34 cellular contexts compared by ENCODE assay signal in genomic region chr9:99614341-99614740, GRCh38.
A peak's percentile ranks its signal among the peaks of the same experiment; 100 is the strongest.
DNase-seq lines count a peak whose midpoint lies in the region; FAIRE-seq and TF ChIP-seq lines count a peak whose summit lies in the region.
"Had no signal": no experiment of that assay in that cellular context is flagged by ENCODE, and none has a peak within 500 bp of the region (broad histone marks: within the 10 kb centered on the region; RNA-seq: fewer than 3 reads in every experiment).

No MANE protein-coding gene starts in this region.

- H3K4me3 ChIP-seq in HEK293 (ENCODE audit: low read depth, low read length): no peak overlapping the region
- no peak overlapping the region for H3K4me3 ChIP-seq in H1 (ENCODE audit: extremely low read depth in 1 of 4, insufficient read depth in 2 of 4, low read depth in 3 of 4, low read length in 4 of 4)
- H3K4me3 ChIP-seq in tibial nerve: no peak overlapping the region
- H3K4me3 ChIP-seq: A549; BLaER1; BLaER1 treated with 17β-estradiol and CSF1 and Interleukin-3, amounts not matched to agents 10 nM and 100 nM had no signal

- no peak for FAIRE-seq in H1 (lab: Jason Lieb, UNC)
- FAIRE-seq: A549, D721Med had no signal

- H2AFZ ChIP-seq in H1 (ENCODE audit: low read length): peak overlapping the region; percentile 76; the same call in 1 of the 2 replicates

- no peaks in the 10 kb centered on the region for H3K36me3 Mint-ChIP-seq in progenitor cell of endocrine pancreas (ENCODE audit: insufficient read depth)
- H3K36me3 Mint-ChIP-seq: CD14-positive monocyte; CD4-positive, alpha-beta memory T cell; CD4-positive, CD25-positive, alpha-beta regulatory T cell; CD8-positive, alpha-beta T cell had no signal

- no peak overlapping the region for H3K9ac ChIP-seq in H1 (replicated peaks in 1 of 4; ENCODE audit: extremely low read depth in 1 of 4, low read depth in 3 of 4, low read length in 3 of 4)
- H3K9ac ChIP-seq: BLaER1; BLaER1 treated with 17β-estradiol and CSF1 and Interleukin-3, amounts not matched to agents 10 nM and 100 nM had no signal

- no peaks in the 10 kb centered on the region for H3K4me1 Mint-ChIP-seq in progenitor cell of endocrine pancreas (ENCODE audit: low read depth)
- H3K4me1 Mint-ChIP-seq: B cell; CD14-positive monocyte; CD4-positive, alpha-beta memory T cell; CD4-positive, CD25-positive, alpha-beta regulatory T cell; CD8-positive, alpha-beta memory T cell had no signal

- H3K14ac ChIP-seq in H1 (ENCODE audit: insufficient read length): no peak overlapping the region

- TF ChIP-seq RAD21 in H1 (IDR thresholded peaks at IDR 0.05 in 1 of 2, conservative IDR thresholded peaks at IDR 0.05 in 1 of 2; ENCODE audit: low read depth in 2 of 2, low read length in 2 of 2): no peak

- H3K9me3 ChIP-seq in HEK293 (ENCODE audit: control insufficient read depth, insufficient read depth, low read depth, low read length) (no peaks in the 10 kb centered on the region), H1 (ENCODE audit: insufficient read depth in 2 of 2, low read depth in 1 of 2, low read length in 1 of 2) (no peaks in the 10 kb centered on the region), tibial nerve (no peaks in the 10 kb centered on the region)
- H3K9me3 ChIP-seq: A549; BE2C; BLaER1; BLaER1 treated with 17β-estradiol and CSF1 and Interleukin-3, amounts not matched to agents 10 nM and 100 nM; Caco-2 had no signal

- no peaks in the 10 kb centered on the region for H3K9me3 Mint-ChIP-seq in progenitor cell of endocrine pancreas (ENCODE audit: low read depth)
- H3K9me3 Mint-ChIP-seq: CD14-positive monocyte; CD4-positive, alpha-beta T cell; CD8-positive, alpha-beta T cell had no signal

- CTCF ChIA-PET in HEK293 (lab: Yijun Ruan, JAX) (no interaction called here), H1 (lab: Charles Lee; ENCODE audit: partially characterized antibody) (no interaction called here)

- H4K5ac ChIP-seq in H1 (ENCODE audit: insufficient read length, low read depth, low read length): no peak overlapping the region

- no peaks in the 10 kb centered on the region for H3K27me3 Mint-ChIP-seq in progenitor cell of endocrine pancreas
- H3K27me3 Mint-ChIP-seq: B cell had no signal

- H3K27ac Mint-ChIP-seq in progenitor cell of endocrine pancreas: peak overlapping the region; percentile 17
- H3K27ac Mint-ChIP-seq: B cell; CD14-positive monocyte; CD4-positive, alpha-beta memory T cell; CD4-positive, alpha-beta T cell; CD4-positive, CD25-positive, alpha-beta regulatory T cell; CD8-positive, alpha-beta memory T cell; CD8-positive, alpha-beta T cell had no signal

- no peaks in the 10 kb centered on the region for H3K23me2 ChIP-seq in H1 (ENCODE audit: low read depth, low read length)

- TF ChIP-seq POLR2A in H1 (IDR thresholded peaks at IDR 0.05; ENCODE audit: control extremely low read depth in 1 of 2, low read depth in 2 of 2, low read length in 2 of 2) (no peak), tibial nerve (IDR thresholded peaks at IDR 0.05) (no peak)

- H2BK5ac ChIP-seq in H1 (ENCODE audit: low read depth, low read length): no peak overlapping the region

- no peak overlapping the region for H3K4ac ChIP-seq in H1 (replicated peaks; ENCODE audit: insufficient read length, low read depth, low read length)

- H3K79me1 ChIP-seq in H1 (ENCODE audit: low read depth, low read length): no peaks in the 10 kb centered on the region

- TF ChIP-seq CTCF in HEK293 (tag by site-specific recombination; IDR thresholded peaks at IDR 0.05): no peak
- TF ChIP-seq CTCF in H1 (IDR thresholded peaks at IDR 0.05; ENCODE audit: control extremely low read depth in 1 of 3, insufficient read depth in 1 of 3, low read depth in 1 of 3, low read length in 3 of 3): no peak
- TF ChIP-seq CTCF in progenitor cell of endocrine pancreas (IDR thresholded peaks at IDR 0.05; ENCODE audit: unreplicated experiment): no peak
- no peak for TF ChIP-seq CTCF in tibial nerve (IDR thresholded peaks at IDR 0.05)

- DNase-seq in H1 (ENCODE audit: low read depth in 1 of 2, low spot score in 2 of 2): no peak
- no peak for DNase-seq in progenitor cell of endocrine pancreas (ENCODE audit: low spot score, unreplicated experiment)
- DNase-seq in mucosa of gallbladder (ENCODE audit: low spot score): no peak
- no peak for DNase-seq in NCI-H345 treated with DMSO at 0.1 percent for 48 hours (lab: John Stamatoyannopoulos, UW; ENCODE audit: unreplicated experiment)
- DNase-seq in tibial nerve (ENCODE audit: low spot score in 2 of 2): no peak
- DNase-seq: 8988T; ACHN; AML-193; BE2C; C1 segment of cervical spinal cord; Caco-2; Calu3; CD4-positive, alpha-beta memory T cell; CD4-positive, alpha-beta T cell; CD4-positive, CD25-positive, alpha-beta regulatory T cell; CD8-positive, alpha-beta memory T cell; CD8-positive, alpha-beta T cell; COR-L47; DMS 273 treated with DMSO at 0.1 percent for 48 hours; DMS153; DMS53; DMS79; DMS79 treated with DMSO at 0.1 percent for 48 hours; DND-41; EL had no signal

- H3K4me3 Mint-ChIP-seq in progenitor cell of endocrine pancreas (ENCODE audit: low read depth): no peak overlapping the region
- H3K4me3 Mint-ChIP-seq: B cell; CD14-positive monocyte; CD4-positive, alpha-beta memory T cell; CD4-positive, alpha-beta T cell; CD4-positive, CD25-positive, alpha-beta regulatory T cell; CD8-positive, alpha-beta memory T cell; CD8-positive, alpha-beta T cell had no signal

- H3K4me1 ChIP-seq in HEK293 (ENCODE audit: control insufficient read depth, insufficient read depth, low read length) (no peaks in the 10 kb centered on the region), H1 (replicated peaks in 1 of 4; ENCODE audit: control insufficient read depth in 3 of 4, insufficient read depth in 4 of 4, low read length in 3 of 4) (no peaks in the 10 kb centered on the region), tibial nerve (no peaks in the 10 kb centered on the region)
- H3K4me1 ChIP-seq: A549; BE2C; BLaER1; BLaER1 treated with 17β-estradiol and CSF1 and Interleukin-3, amounts not matched to agents 10 nM and 100 nM; Caco-2 had no signal

- WGBS in H1 (ENCODE audit: extremely low coverage in 1 of 2, insufficient coverage in 1 of 2, insufficient read length in 1 of 2, insufficient replicate concordance in 2 of 2, low coverage in 1 of 2, low lambda C conversion rate in 2 of 2, missing lambda C conversion rate in 1 of 2), 2 experiments: 90 to 100% methylated on average over 1 to 5 of the region's 5 CpGs
- WGBS in tibial nerve, 2 donors: 90 to 91% methylated on average over 5 of the region's 5 CpGs

- TF ChIP-seq EP300 in H1 (IDR thresholded peaks at IDR 0.05; ENCODE audit: borderline replicate concordance in 1 of 2, low read depth in 2 of 2, low read length in 2 of 2) (no peak), tibial nerve (IDR thresholded peaks at IDR 0.05) (no peak)

- H3K27ac ChIP-seq in HEK293 (ENCODE audit: extremely low read depth, low read depth, low read length) (no peak overlapping the region), H1 (ENCODE audit: low read depth, low read length) (no peak overlapping the region), tibial nerve (no peak overlapping the region)
- H3K27ac ChIP-seq: 22Rv1; A549; BLaER1; BLaER1 treated with 17β-estradiol and CSF1 and Interleukin-3, amounts not matched to agents 10 nM and 100 nM; C4-2B had no signal

- no peak overlapping the region for H3K4me2 ChIP-seq in H1 (ENCODE audit: insufficient read depth in 1 of 2, low read depth in 2 of 2, low read length in 2 of 2)
- H3K4me2 ChIP-seq: A549; BLaER1; BLaER1 treated with 17β-estradiol and CSF1 and Interleukin-3, amounts not matched to agents 10 nM and 100 nM had no signal

- H3K18ac ChIP-seq in H1 (ENCODE audit: extremely low read depth, low read length): no peak overlapping the region

- no peaks in the 10 kb centered on the region for H3K36me3 ChIP-seq in HEK293 (ENCODE audit: control insufficient read depth in 2 of 2, insufficient read depth in 1 of 2, low read length in 2 of 2)
- no peaks in the 10 kb centered on the region for H3K36me3 ChIP-seq in H1 (ENCODE audit: control insufficient read depth in 2 of 4, insufficient read depth in 4 of 4, low read length in 3 of 4)
- no peaks in the 10 kb centered on the region for H3K36me3 ChIP-seq in tibial nerve
- H3K36me3 ChIP-seq: BE2C; BLaER1; BLaER1 treated with 17β-estradiol and CSF1 and Interleukin-3, amounts not matched to agents 10 nM and 100 nM had no signal

- H3K27me3 ChIP-seq in H1 (replicated peaks in 1 of 4; ENCODE audit: control insufficient read depth in 3 of 4, extremely low read depth in 1 of 4, insufficient read depth in 3 of 4, low read length in 3 of 4) (no peaks in the 10 kb centered on the region; a peak in 1 of 7 replicates), tibial nerve (no peaks in the 10 kb centered on the region)
- H3K27me3 ChIP-seq: BE2C; BLaER1; BLaER1 treated with 17β-estradiol and CSF1 and Interleukin-3, amounts not matched to agents 10 nM and 100 nM had no signal

- POLR2A ChIA-PET in HEK293 (lab: Yijun Ruan, JAX) (no interaction called here), H1 (lab: Charles Lee; ENCODE audit: partially characterized antibody) (no interaction called here)

- H2BK120ac ChIP-seq in H1 (replicated peaks; ENCODE audit: low read depth, low read length): no peak overlapping the region

- no peaks in the 10 kb centered on the region for H4K20me1 ChIP-seq in H1 (replicated peaks in 1 of 2; ENCODE audit: control insufficient read depth in 1 of 2, insufficient read depth in 2 of 2, low read length in 2 of 2)
- H4K20me1 ChIP-seq: BLaER1; BLaER1 treated with 17β-estradiol and CSF1 and Interleukin-3, amounts not matched to agents 10 nM and 100 nM had no signal

- H4K91ac ChIP-seq in H1 (replicated peaks; ENCODE audit: insufficient read length, low read length): no peak overlapping the region

- H3K79me2 ChIP-seq in H1 (ENCODE audit: control insufficient read depth in 1 of 2, insufficient read depth in 2 of 2, low read length in 2 of 2): no peaks in the 10 kb centered on the region

- no peak overlapping the region for H3K56ac ChIP-seq in H1 (replicated peaks; ENCODE audit: insufficient read length, low read depth, low read length)

- H2BK20ac ChIP-seq in H1 (ENCODE audit: low read length): no peak overlapping the region

- H4K8ac ChIP-seq in H1 (ENCODE audit: extremely low read depth, insufficient read depth, low read length): no peak overlapping the region

- H2BK15ac ChIP-seq in H1 (ENCODE audit: low read length): no peak overlapping the region

- H3K23ac ChIP-seq in H1 (ENCODE audit: insufficient read length): no peak overlapping the region

- no peak overlapping the region for H2BK12ac ChIP-seq in H1 (ENCODE audit: low read depth, low read length)

- no peak overlapping the region for H2AK5ac ChIP-seq in H1 (ENCODE audit: low read depth, low read length)

TF ChIP-seq in HEK293, 187 proteins besides CTCF, POLR2A, EP300 and RAD21 (continues in another document):
- TF ChIP-seq ZNF701 (tag by site-specific recombination; IDR thresholded peaks at IDR 0.05) (no peak), PRDM1 (tag by site-specific recombination; IDR thresholded peaks at IDR 0.05) (peak; percentile 78)

TF ChIP-seq in H1, 55 proteins besides CTCF, POLR2A, EP300 and RAD21:
- TF ChIP-seq BCL11A (IDR thresholded peaks at IDR 0.05; ENCODE audit: low read depth in 2 of 2, low read length in 2 of 2) (no peak), EZH2 (IDR thresholded peaks at IDR 0.05; ENCODE audit: low read depth, low read length, severe bottlenecking) (no peak), GTF2F1 (IDR thresholded peaks at IDR 0.05; ENCODE audit: borderline replicate concordance, low read depth, low read length) (no peak)
